Comparison of ENCODE assay signal across 8 cellular contexts in the genomic region with DNA sequence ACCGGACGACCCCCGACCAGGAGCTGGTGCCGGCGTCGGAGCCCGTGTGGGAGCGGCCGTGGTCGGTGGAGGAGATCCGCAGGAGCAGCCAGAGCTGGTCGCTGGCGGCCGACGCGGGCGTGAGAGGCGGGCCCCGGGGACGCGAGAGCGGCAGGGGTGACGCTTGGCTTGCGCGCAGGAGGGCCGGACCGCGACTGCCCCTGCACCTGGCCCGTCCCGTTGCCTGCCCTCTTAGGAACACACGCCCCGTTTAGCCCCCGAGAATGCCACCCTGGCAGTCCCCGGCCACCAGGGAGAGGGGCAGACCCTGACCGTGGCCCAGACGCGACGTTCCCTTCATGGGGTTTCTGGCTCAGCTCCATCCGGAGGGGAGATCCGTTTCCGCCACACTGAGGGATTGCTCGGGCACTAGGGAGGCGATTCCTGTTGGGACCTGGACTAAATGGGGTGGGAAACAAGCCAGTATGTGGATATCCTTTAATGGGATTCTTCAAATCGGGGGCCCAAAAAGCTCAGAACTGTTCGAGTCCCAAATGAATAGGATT. TPM values are rescaled to one million over a fixed set of nuclear protein-coding genes. Genes with fewer than 3 reads are reported as not detected.
DNase-seq lines count a peak whose midpoint lies in the region; ATAC-seq and TF ChIP-seq lines count a peak whose summit lies in the region.
"Not testable (repeated sequence)": the region's sequence is repeated elsewhere in the genome, so short reads cannot be mapped to it uniquely, and the experiment has no call there.

No MANE protein-coding gene starts in this region.

- peak overlapping the region; percentile 87 for H3K4me3 Mint-ChIP-seq in Calu3 (ENCODE audit: low read depth, unreplicated experiment)

- DNase-seq in Calu3; Panc1 (ENCODE audit: low read depth, low spot score); adrenal gland; fibroblast of villous mesenchyme (ENCODE audit: low read depth); stomach: not testable (repeated sequence)

- H3K4me3 ChIP-seq in Panc1 (ENCODE audit: low read depth in 2 of 2, low read length in 2 of 2) (peak overlapping the region; percentile 66 to 68), adrenal gland (peak overlapping the region; percentile 63 to 92 (median 90)), fibroblast of villous mesenchyme (ENCODE audit: low read depth, low read length) (peak overlapping the region; percentile 67), mucosa of stomach (ENCODE audit: low read length) (peak overlapping the region; percentile 36), stomach (peak overlapping the region; percentile 71 to 86 (median 78))

- POLR2A ChIA-PET in Panc1 (lab: Charles Lee), result not testable (repeated sequence)

- not testable (repeated sequence) for H3K9me3 ChIP-seq in Panc1 (ENCODE audit: control insufficient read depth, insufficient read depth, low read depth, low read length); adrenal gland (replicated peaks in 1 of 3); mucosa of stomach (ENCODE audit: control insufficient read depth, low read length); stomach

- not testable (repeated sequence) for TF ChIP-seq CTCF in Calu3 (IDR thresholded peaks at IDR 0.05; ENCODE audit: unreplicated experiment); Panc1 (IDR thresholded peaks at IDR 0.05); adrenal gland (IDR thresholded peaks at IDR 0.05); fibroblast of villous mesenchyme (IDR thresholded peaks at IDR 0.05; ENCODE audit: insufficient read depth, low read depth, low read length); stomach (IDR thresholded peaks at IDR 0.05)

- H3K36me3 Mint-ChIP-seq in Calu3 (ENCODE audit: insufficient read depth, unreplicated experiment), result peaks cover 11% of the 10 kb centered on the region

- TF ChIP-seq POLR2A in adrenal gland (IDR thresholded peaks at IDR 0.05); stomach (IDR thresholded peaks at IDR 0.05): not testable (repeated sequence)

- H3K36me3 ChIP-seq in Panc1 (ENCODE audit: control insufficient read depth, insufficient read depth, low read length); adrenal gland (replicated peaks in 1 of 2); mucosa of stomach (ENCODE audit: control insufficient read depth, insufficient read depth, low read length): not testable (repeated sequence)
- H3K36me3 ChIP-seq in stomach, result peaks cover 0 to 11% (median 8%) of the 10 kb centered on the region in 4 donors

- not testable (repeated sequence) for H3K4me1 ChIP-seq in Panc1 (ENCODE audit: control insufficient read depth, insufficient read depth, low read length); adrenal gland (replicated peaks in 1 of 2); mucosa of stomach (ENCODE audit: control insufficient read depth, insufficient read depth, low read length)
- peaks cover 0 to 23% (median 15%) of the 10 kb centered on the region in 4 donors for H3K4me1 ChIP-seq in stomach

- BruUV-seq in Calu3 (replicated peaks; lab: Mats Ljungman, UMichigan); Panc1 (replicated peaks; lab: Mats Ljungman, UMichigan): not testable (repeated sequence)

- H3K27ac Mint-ChIP-seq in Calu3 (ENCODE audit: unreplicated experiment), result peak overlapping the region; percentile 66

- in situ Hi-C loops in Panc1 (cut with HindIII; ENCODE audit: low pct_unique_long_range_greater_than_20kb, low sequenced_read_pairs), result not testable (repeated sequence)

- not testable (repeated sequence) for H3K4me1 Mint-ChIP-seq in Calu3 (ENCODE audit: low read depth, unreplicated experiment)

- CTCF ChIA-PET in Calu3 (lab: Charles Lee); Panc1 (lab: Charles Lee): not testable (repeated sequence)

- intact Hi-C loops in Calu3 (cut with micrococcal nuclease; ENCODE audit: unreplicated experiment), result loop anchor here (10.0 kb wide), 1 partner anchor 473 kb away; no protein-coding TSS in a partner anchor
- intact Hi-C loops in Panc1 (cut with micrococcal nuclease; ENCODE audit: unreplicated experiment); adrenal gland (cut with DNase I); stomach (cut with DNase I; ENCODE audit: low total_unique reads): not testable (repeated sequence)

- not testable (repeated sequence) for H3K27me3 ChIP-seq in Panc1 (ENCODE audit: control insufficient read depth, insufficient read depth, low read length); adrenal gland; mucosa of stomach (ENCODE audit: control insufficient read depth, insufficient read depth, low read length); stomach

- H3K9ac ChIP-seq in mucosa of stomach (ENCODE audit: low read length), result peak overlapping the region; percentile 59

- ATAC-seq in GM21423 (IDR thresholded peaks at IDR 0.05; ENCODE audit: unreplicated experiment) (peak; percentile 62), HG03095 (IDR thresholded peaks at IDR 0.05; ENCODE audit: unreplicated experiment) (peak; percentile 43), Panc1 (peak; percentile 92)

- H3K9me3 Mint-ChIP-seq in Calu3 (ENCODE audit: low read depth, unreplicated experiment), result not testable (repeated sequence)

- TF ChIP-seq EP300 in stomach (IDR thresholded peaks at IDR 0.05), result not testable (repeated sequence)

- WGBS in adrenal gland, 4 donors, result 1 to 2% (median 2%) methylated on average over 20 to 26 of the region's 45 CpGs; no CpG with 5 or more reads in 1 of the 4 donors
- WGBS in stomach, 5 donors, result 0 to 15% (median 1%) methylated on average over 2 to 24 of the region's 45 CpGs

- H3K27me3 Mint-ChIP-seq in Calu3 (ENCODE audit: unreplicated experiment), result not testable (repeated sequence)

- H3K27ac ChIP-seq in Panc1 (ENCODE audit: low read length), result peak overlapping the region; percentile 69
- peak overlapping the region; percentile 48 to 97 (median 90) for H3K27ac ChIP-seq in adrenal gland
- H3K27ac ChIP-seq in stomach, result peak overlapping the region; percentile 69 to 89 (median 87)

RNA-seq across cellular contexts. Expression of gene WASHC2C, which starts 0.4 kb away (rescaled TPM):
- total RNA-seq in Calu3 (2022) (25.5 and 31.9 TPM in 2 replicates), Panc1 (2021; ENCODE audit: unreplicated experiment) (73.6 TPM), adrenal gland (10 to 100 TPM; 24.5 to 60.6 (median 41.0) TPM), fibroblast of villous mesenchyme (47.9 and 55.7 TPM in 2 replicates), stomach (10 to 100 TPM; 25.0 to 73.9 (median 31.9) TPM)
- polyA plus RNA-seq in Panc1 (2012; ENCODE audit: insufficient read length), result 49.5 TPM
- polyA plus RNA-seq in adrenal gland (10 to 100 TPM; 35.4 to 41.0 (median 37.3) TPM), stomach (10 to 100 TPM in 2 of 3 donors, 1 to 10 TPM in 1; 9.5 to 14.8 (median 13.2) TPM)

RNA-seq across cellular contexts. Expression of gene ZFAND4, which starts 54.9 kb away (rescaled TPM):
- total RNA-seq in Calu3 (2022), result 6.7 and 7.5 TPM in 2 replicates
- total RNA-seq in Panc1 (2021; ENCODE audit: unreplicated experiment), result 23.6 TPM
- polyA plus RNA-seq in Panc1 (2012; ENCODE audit: insufficient read length), result 9.5 TPM
- total RNA-seq in adrenal gland, result 10 to 100 TPM; 14.3 to 48.7 (median 31.7) TPM
- polyA plus RNA-seq in adrenal gland, result 10 to 100 TPM in 1 of 3 donors, 1 to 10 TPM in 2; 7.1 to 12.4 (median 8.5) TPM
- total RNA-seq in fibroblast of villous mesenchyme, result 5.5 and 7.3 TPM in 2 replicates
- 100 to 1,000 TPM in 1 of 5 donors, 10 to 100 TPM in 2, 1 to 10 TPM in 2; 3.5 to 179 (median 19.0) TPM for total RNA-seq in stomach
- polyA plus RNA-seq in stomach, result 1 to 10 TPM; 3.2 to 6.4 (median 3.7) TPM

Comparison
In these comparisons a context has a peak if more than half of its experiments do, and no peak if none do; other contexts are left out.
1. H3K4me3 ChIP-seq: peak in every context shown above with its lines; median percentile 90 in adrenal gland; 78 in stomach; 67 in Panc1; 67 in fibroblast of villous mesenchyme; 36 in mucosa of stomach.